Comparison of ENCODE assay signal across 27 cellular contexts in genomic region chr2:60972889-60973656, GRCh38. TPM values are rescaled to one million over a fixed set of nuclear protein-coding genes. Genes with fewer than 3 reads are reported as not detected.
A peak's percentile ranks its signal among the peaks of the same experiment; 100 is the strongest.
DNase-seq lines count a peak whose midpoint lies in the region; ATAC-seq and TF ChIP-seq lines count a peak whose summit lies in the region.
"Had no signal": no experiment of that assay in that cellular context is flagged by ENCODE, and none has a peak within 500 bp of the region (broad histone marks: within the 10 kb centered on the region; RNA-seq: fewer than 3 reads in every experiment).

No MANE protein-coding gene starts in this region.

- H3K27me3 ChIP-seq in SU-DHL-6 (ENCODE audit: low read length) (no peaks in the 10 kb centered on the region), lower lobe of right lung (ENCODE audit: low read depth) (no peaks in the 10 kb centered on the region)
- H3K27me3 ChIP-seq: BLaER1, left lung, uterus had no signal

- H2AFZ ChIP-seq in SU-DHL-6 (ENCODE audit: low read depth, low read length, severe bottlenecking), result no peak overlapping the region

- intact Hi-C loops in lower lobe of right lung (cut with DNase I), result no loop called here

- H3K36me3 ChIP-seq in HEK293 (ENCODE audit: control insufficient read depth in 2 of 2, insufficient read depth in 1 of 2, low read length in 2 of 2) (no peaks in the 10 kb centered on the region), SU-DHL-6 (ENCODE audit: low read length) (no peaks in the 10 kb centered on the region), lower lobe of right lung (no peaks in the 10 kb centered on the region)
- H3K36me3 ChIP-seq: uterus had no signal

- no peak for DNase-seq in lower lobe of right lung
- no peak for DNase-seq in NCI-H1694 (lab: John Stamatoyannopoulos, UW)
- DNase-seq in COLO829 (ENCODE audit: low spot score), result no peak
- no peak for DNase-seq in type B pancreatic cell (ENCODE audit: extremely low spot score, unreplicated experiment)
- DNase-seq: activated CD4-positive, alpha-beta T cell treated with anti-CD3 and anti-CD28 coated beads for 48 hours; activated CD8-positive, alpha-beta memory T cell treated with anti-CD3 and anti-CD28 coated beads, Interleukin-2, amount 10 ng/mL, durations not matched to agents 7 days and 5 days; activated naive CD8-positive, alpha-beta T cell treated with anti-CD3 and anti-CD28 coated beads for 36 hours; DND-41; foreskin fibroblast; immature natural killer cell; left lung; NCI-H1092; NCI-H2029; NCI-H345; NCI-H82; PC-3; SIG-M5; uterus had no signal

- H3K36me3 Mint-ChIP-seq in type B pancreatic cell, result no peaks in the 10 kb centered on the region

- POLR2A ChIA-PET in HEK293 (lab: Yijun Ruan, JAX), result no interaction called here

- H3K4me3 ChIP-seq in HEK293 (ENCODE audit: low read depth, low read length) (no peak overlapping the region), SU-DHL-6 (ENCODE audit: insufficient read depth, low read length, poor library complexity, severe bottlenecking) (peak overlapping the region; percentile 19), lower lobe of right lung (no peak overlapping the region)
- H3K4me3 ChIP-seq: BLaER1, left lung, uterus had no signal

- no peaks in the 10 kb centered on the region for H4K20me1 ChIP-seq in SU-DHL-6 (ENCODE audit: low read depth, low read length)
- H4K20me1 ChIP-seq: BLaER1 had no signal

- H3K4me2 ChIP-seq in SU-DHL-6 (ENCODE audit: low read depth, low read length, poor library complexity, severe bottlenecking), result peak overlapping the region; percentile 76
- H3K4me2 ChIP-seq: BLaER1 had no signal

- ATAC-seq in lower lobe of right lung (peak; percentile 28 to 38), GM19023 (IDR thresholded peaks at IDR 0.05; ENCODE audit: unreplicated experiment) (no peak)
- ATAC-seq: left lung, PC-3 had no signal

- no peaks in the 10 kb centered on the region for H3K9me3 Mint-ChIP-seq in type B pancreatic cell
- H3K9me3 Mint-ChIP-seq: activated naive CD8-positive, alpha-beta T cell treated with anti-CD3 and anti-CD28 coated beads for 36 hours; activated T-helper 1 cell treated with anti-CD3 and anti-CD28 coated beads, Interleukin-12 subunit alpha, Interleukin-12 subunit beta, Interleukin-2, Interleukin-4 antibody, amounts not matched to agents 30 ng/mL and 10 ng/mL and 1 ng/mL, durations not matched to agents 14 hours and 24 hours and 36 hours; central memory CD8-positive, alpha-beta T cell; immature natural killer cell had no signal

- H3K9ac ChIP-seq in SU-DHL-6 (ENCODE audit: low read length), result peak overlapping the region; percentile 67
- H3K9ac ChIP-seq: BLaER1 had no signal

- H3K27ac ChIP-seq in HEK293 (ENCODE audit: extremely low read depth, low read depth, low read length) (no peak overlapping the region), SU-DHL-6 (ENCODE audit: low read depth, low read length) (peak overlapping the region; percentile 96), lower lobe of right lung (no peak overlapping the region)
- H3K27ac ChIP-seq: BLaER1, epithelial cell of prostate, left lung, uterus had no signal

- H3K4me1 ChIP-seq in HEK293 (ENCODE audit: control insufficient read depth, insufficient read depth, low read length), result no peaks in the 10 kb centered on the region
- no peaks in the 10 kb centered on the region for H3K4me1 ChIP-seq in lower lobe of right lung
- H3K4me1 ChIP-seq: BLaER1, left lung, uterus had no signal

- H3K4me1 Mint-ChIP-seq in type B pancreatic cell (ENCODE audit: unreplicated experiment), result peaks cover 10% of the 10 kb centered on the region
- H3K4me1 Mint-ChIP-seq: central memory CD8-positive, alpha-beta T cell had no signal

- no peaks in the 10 kb centered on the region for H3K9me2 ChIP-seq in SU-DHL-6 (replicated peaks; ENCODE audit: insufficient read depth, low read length)

- H3K27me3 Mint-ChIP-seq in type B pancreatic cell, result no peaks in the 10 kb centered on the region
- H3K27me3 Mint-ChIP-seq: activated CD8-positive, alpha-beta memory T cell treated with anti-CD3 and anti-CD28 coated beads, Interleukin-2, amount 10 ng/mL, durations not matched to agents 7 days and 5 days; activated naive CD8-positive, alpha-beta T cell treated with anti-CD3 and anti-CD28 coated beads for 36 hours; central memory CD8-positive, alpha-beta T cell; progenitor cell of endocrine pancreas had no signal

- CTCF ChIA-PET in HEK293 (lab: Yijun Ruan, JAX), result interaction anchor here (0.6 kb wide), 1 partner anchor 151 kb away, joined by 3 read pairs; no protein-coding TSS in a partner anchor

- H3K4me3 Mint-ChIP-seq in type B pancreatic cell, result no peak overlapping the region
- H3K4me3 Mint-ChIP-seq: activated CD8-positive, alpha-beta memory T cell treated with anti-CD3 and anti-CD28 coated beads, Interleukin-2, amount 10 ng/mL, durations not matched to agents 7 days and 5 days; activated naive CD8-positive, alpha-beta T cell treated with anti-CD3 and anti-CD28 coated beads for 36 hours; activated T-helper 1 cell treated with anti-CD3 and anti-CD28 coated beads, Interleukin-12 subunit alpha, Interleukin-12 subunit beta, Interleukin-2, Interleukin-4 antibody, amounts not matched to agents 30 ng/mL and 10 ng/mL and 1 ng/mL, durations not matched to agents 14 hours and 24 hours and 36 hours; immature natural killer cell had no signal

- TF ChIP-seq POLR2A in GM15510 (IDR thresholded peaks at IDR 0.05; ENCODE audit: borderline replicate concordance, extremely low read depth, insufficient read length), result peak; percentile 23

- TF ChIP-seq CTCF in HEK293 (tag by site-specific recombination; IDR thresholded peaks at IDR 0.05) (no peak), SU-DHL-6 (IDR thresholded peaks at IDR 0.05; ENCODE audit: insufficient read depth, low read length, poor library complexity, severe bottlenecking) (no peak), lower lobe of right lung (IDR thresholded peaks at IDR 0.05) (no peak), type B pancreatic cell (conservative IDR thresholded peaks at IDR 0.05) (no peak)

- H3F3A ChIP-seq in SU-DHL-6 (ENCODE audit: insufficient read depth), result peaks cover 75% of the 10 kb centered on the region

- H3K9me3 ChIP-seq in HEK293 (ENCODE audit: control insufficient read depth, insufficient read depth, low read depth, low read length) (no peaks in the 10 kb centered on the region), SU-DHL-6 (ENCODE audit: insufficient read depth, low read length) (no peaks in the 10 kb centered on the region), lower lobe of right lung (no peaks in the 10 kb centered on the region)
- H3K9me3 ChIP-seq: BLaER1, left lung, uterus had no signal

- peaks cover 17% of the 10 kb centered on the region; the same call in 1 of the 2 replicates for H3K79me2 ChIP-seq in SU-DHL-6 (ENCODE audit: insufficient read depth, low read length)

- no peak overlapping the region for H3K27ac Mint-ChIP-seq in type B pancreatic cell
- H3K27ac Mint-ChIP-seq: activated CD8-positive, alpha-beta memory T cell treated with anti-CD3 and anti-CD28 coated beads, Interleukin-2, amount 10 ng/mL, durations not matched to agents 7 days and 5 days; activated naive CD8-positive, alpha-beta T cell treated with anti-CD3 and anti-CD28 coated beads for 36 hours; activated T-helper 1 cell treated with anti-CD3 and anti-CD28 coated beads, Interleukin-12 subunit alpha, Interleukin-12 subunit beta, Interleukin-2, Interleukin-4 antibody, amounts not matched to agents 30 ng/mL and 10 ng/mL and 1 ng/mL, durations not matched to agents 14 hours and 24 hours and 36 hours; progenitor cell of endocrine pancreas had no signal

TF ChIP-seq in HEK293, 187 proteins besides CTCF, POLR2A, EP300 and RAD21:
- peak; percentile 12; the same call in 1 of the 2 replicates for TF ChIP-seq ZIC2 (tag by site-specific recombination; IDR thresholded peaks at IDR 0.05)
- no peak for TF ChIP-seq PBX3 (CRISPR knock-in tag; IDR thresholded peaks at IDR 0.05)

RNA-seq across cellular contexts. Expression of gene PEX13, which starts 44.4 kb away (rescaled TPM):
- total RNA-seq in lower lobe of right lung, result 25.8 TPM
- total RNA-seq in type B pancreatic cell (ENCODE audit: low replicate concordance), result 28.9 and 31.6 TPM in 2 replicates

RNA-seq across cellular contexts. Expression of gene PUS10, which starts 45.0 kb away (rescaled TPM):
- 8.5 TPM for total RNA-seq in lower lobe of right lung
- total RNA-seq in type B pancreatic cell (ENCODE audit: low replicate concordance), result 6.3 and 6.8 TPM in 2 replicates
